In the genomic region with DNA sequence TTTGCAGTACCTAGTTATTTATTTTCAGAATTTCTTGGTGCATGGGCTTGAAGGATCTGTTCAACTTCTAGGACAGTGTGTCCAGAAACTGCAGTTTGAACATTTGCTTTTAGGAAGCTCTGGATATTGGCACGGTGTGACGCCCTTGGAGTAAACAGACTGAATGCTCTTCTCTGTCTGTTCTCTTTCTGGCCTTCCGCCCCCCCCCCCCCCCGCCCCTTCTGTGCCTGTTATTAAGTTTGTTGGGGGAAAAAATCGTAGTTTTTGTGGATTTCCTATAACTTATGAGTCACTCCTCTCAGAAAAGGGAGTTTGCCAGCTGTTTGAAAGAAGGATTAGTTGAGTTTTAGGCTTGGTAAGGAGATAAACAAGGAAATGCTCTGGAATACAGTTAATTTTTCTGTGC, we compare ENCODE assay signal across 8 cellular contexts. TPM values are rescaled to one million over a fixed set of nuclear protein-coding genes. Genes with fewer than 3 reads are reported as not detected.
DNase-seq lines count a peak whose midpoint lies in the region; ATAC-seq and FAIRE-seq lines count a peak whose summit lies in the region.

No MANE protein-coding gene starts in this region.

- no peak for FAIRE-seq in frontal cortex (lab: Jason Lieb, UNC)

- H3K27ac Mint-ChIP-seq in activated CD8-positive, alpha-beta T cell treated with anti-CD3 and anti-CD28 coated beads, Interleukin-2, amount 10 ng/mL, durations not matched to agents 7 days and 5 days, result no peak overlapping the region

- H3K4me1 Mint-ChIP-seq in activated CD8-positive, alpha-beta T cell treated with anti-CD3 and anti-CD28 coated beads, Interleukin-2, amount 10 ng/mL, durations not matched to agents 7 days and 5 days (ENCODE audit: low read depth), result peaks cover 16% of the 10 kb centered on the region

- H3K27me3 ChIP-seq in neuronal stem cell (ENCODE audit: control insufficient read depth in 3 of 3, insufficient read depth in 3 of 3, low read depth in 1 of 3, low read length in 3 of 3), result no peaks in the 10 kb centered on the region

- H3K36me3 Mint-ChIP-seq in activated CD8-positive, alpha-beta T cell treated with anti-CD3 and anti-CD28 coated beads, Interleukin-2, amount 10 ng/mL, durations not matched to agents 7 days and 5 days (ENCODE audit: low read depth), result no peaks in the 10 kb centered on the region

- H2BK120ac ChIP-seq in neuronal stem cell (ENCODE audit: low read depth, low read length), result no peak overlapping the region

- peak overlapping the region; percentile 64 to 90 for H3K4me3 ChIP-seq in neuronal stem cell (ENCODE audit: low read length in 2 of 2)

- no peak overlapping the region for H2BK12ac ChIP-seq in neuronal stem cell (ENCODE audit: low read length)

- peak overlapping the region; percentile 84 for H3K4me3 Mint-ChIP-seq in activated CD8-positive, alpha-beta T cell treated with anti-CD3 and anti-CD28 coated beads, Interleukin-2, amount 10 ng/mL, durations not matched to agents 7 days and 5 days

- peak overlapping the region; percentile 86 for H2AFZ ChIP-seq in neuronal stem cell (ENCODE audit: low read length)

- H3K4me1 ChIP-seq in neuronal stem cell (ENCODE audit: control insufficient read depth in 2 of 2, insufficient read depth in 1 of 2, low read depth in 1 of 2, low read length in 2 of 2), result no peaks in the 10 kb centered on the region

- peaks cover 24% of the 10 kb centered on the region for H3K27me3 Mint-ChIP-seq in activated CD8-positive, alpha-beta T cell treated with anti-CD3 and anti-CD28 coated beads, Interleukin-2, amount 10 ng/mL, durations not matched to agents 7 days and 5 days (ENCODE audit: low read depth)

- DNase-seq in DMS53 (lab: John Stamatoyannopoulos, UW) (peak; percentile 67), frontal cortex (ENCODE audit: low spot score in 2 of 2) (peak; percentile 45 to 58), neuronal stem cell (ENCODE audit: low spot score) (peak; percentile 15), GOT3 (lab: John Stamatoyannopoulos, UW) (no peak)
- no peak for DNase-seq in activated CD8-positive, alpha-beta T cell treated with anti-CD3 and anti-CD28 coated beads, Interleukin-2, amount 10 ng/mL, durations not matched to agents 7 days and 5 days
- no peak for DNase-seq in stimulated activated CD4-positive, alpha-beta T cell treated with anti-CD3 and anti-CD28 coated beads, Interleukin-4, amount 100 ng/mL, for 24 hours

- no peaks in the 10 kb centered on the region for H3K36me3 ChIP-seq in neuronal stem cell (replicated peaks in 1 of 2; ENCODE audit: control insufficient read depth in 2 of 2, insufficient read depth in 2 of 2, low read length in 2 of 2)

- no peaks in the 10 kb centered on the region for H3K9me3 Mint-ChIP-seq in activated CD8-positive, alpha-beta T cell treated with anti-CD3 and anti-CD28 coated beads, Interleukin-2, amount 10 ng/mL, durations not matched to agents 7 days and 5 days (ENCODE audit: insufficient read depth)

- H3K79me1 ChIP-seq in neuronal stem cell (ENCODE audit: low read depth, low read length), result no peaks in the 10 kb centered on the region

- no peak overlapping the region for H3K27ac ChIP-seq in neuronal stem cell (replicated peaks; ENCODE audit: low read length)

- ATAC-seq in HG03196 (IDR thresholded peaks at IDR 0.05; ENCODE audit: unreplicated experiment) (peak; percentile 6), HG02571 (IDR thresholded peaks at IDR 0.05; ENCODE audit: unreplicated experiment) (no peak)
- no peak for ATAC-seq in activated CD8-positive, alpha-beta T cell treated with anti-CD3 and anti-CD28 coated beads, Interleukin-2, amount 10 ng/mL, durations not matched to agents 7 days and 5 days

- H4K91ac ChIP-seq in neuronal stem cell (ENCODE audit: low read depth, low read length, poor library complexity), result no peak overlapping the region

- H3K9ac ChIP-seq in neuronal stem cell (ENCODE audit: low read depth, low read length, poor library complexity), result no peak overlapping the region

- H3K18ac ChIP-seq in neuronal stem cell (ENCODE audit: low read length), result no peak overlapping the region

- no peak overlapping the region for H2AK5ac ChIP-seq in neuronal stem cell (ENCODE audit: low read depth, low read length)

- WGBS in neuronal stem cell (ENCODE audit: extremely low coverage in 2 of 2, insufficient read length in 2 of 2, insufficient replicate concordance in 1 of 2), 2 donors, result no CpG with 5 or more reads among the region's 5 CpGs

- no peak overlapping the region for H2BK15ac ChIP-seq in neuronal stem cell (ENCODE audit: low read length)

- no peak overlapping the region for H2BK5ac ChIP-seq in neuronal stem cell (ENCODE audit: low read length)

- no peaks in the 10 kb centered on the region for H3K9me3 ChIP-seq in neuronal stem cell (replicated peaks in 1 of 2; ENCODE audit: control insufficient read depth in 2 of 2, insufficient read depth in 1 of 2, low read depth in 1 of 2, low read length in 2 of 2)

- H3K4me2 ChIP-seq in neuronal stem cell (ENCODE audit: insufficient read depth, low read length, poor library complexity, severe bottlenecking), result peak overlapping the region; percentile 55

- no peak overlapping the region for H3K4ac ChIP-seq in neuronal stem cell (ENCODE audit: low read length)

- H3K14ac ChIP-seq in neuronal stem cell (ENCODE audit: low read length), result no peak overlapping the region

- CTCF ChIA-PET in activated CD8-positive, alpha-beta T cell treated with anti-CD3 and anti-CD28 coated beads, Interleukin-2, amount 10 ng/mL, durations not matched to agents 7 days and 5 days (lab: Charles Lee), result interaction anchor here (1.3 kb wide), 1 partner anchor 12 kb away, joined by 3 read pairs; no protein-coding TSS in a partner anchor

- H3K23ac ChIP-seq in neuronal stem cell (ENCODE audit: low read depth, low read length, poor library complexity), result no peak overlapping the region

- POLR2A ChIA-PET in activated CD8-positive, alpha-beta T cell treated with anti-CD3 and anti-CD28 coated beads, Interleukin-2, amount 10 ng/mL, durations not matched to agents 7 days and 5 days (lab: Charles Lee), result no interaction called here

- no peak overlapping the region for H4K8ac ChIP-seq in neuronal stem cell (ENCODE audit: low read depth, low read length)

RNA-seq across cellular contexts. Expression of gene KCTD3, which starts 1.2 kb away (rescaled TPM):
- total RNA-seq in activated CD8-positive, alpha-beta T cell treated with anti-CD3 and anti-CD28 coated beads, Interleukin-2, amount 10 ng/mL, durations not matched to agents 7 days and 5 days, result 1 to 10 TPM; 1.9 to 3.0 TPM
- 55.4 TPM for total RNA-seq in frontal cortex
- polyA plus RNA-seq in neuronal stem cell (2013, experiment 1 of 2), result 29.0 TPM
- 29.6 TPM for polyA plus RNA-seq in neuronal stem cell (2013, experiment 2 of 2)

Comparison
In these comparisons a context has a peak if more than half of its experiments do, and no peak if none do; other contexts are left out.
1. DNase-seq: peak in DMS53 (single experiment), frontal cortex (2 of 2) and neuronal stem cell (single experiment); none in activated CD8-positive, alpha-beta T cell treated with anti-CD3 and anti-CD28 coated beads, Interleukin-2, amount 10 ng/mL, durations not matched to agents 7 days and 5 days (single experiment), stimulated activated CD4-positive, alpha-beta T cell treated with anti-CD3 and anti-CD28 coated beads, Interleukin-4, amount 100 ng/mL, for 24 hours (single experiment) and GOT3 (single experiment).
2. RNA of gene KCTD3, which starts 1.2 kb away (total RNA-seq): 55.4 TPM in frontal cortex (single experiment); 1.9 to 3.0 TPM in activated CD8-positive, alpha-beta T cell treated with anti-CD3 and anti-CD28 coated beads, Interleukin-2, amount 10 ng/mL, durations not matched to agents 7 days and 5 days; every median in the first group is over 10 times any median in the second.